ENCODE assay signal across 32 cellular contexts in the genomic region with DNA sequence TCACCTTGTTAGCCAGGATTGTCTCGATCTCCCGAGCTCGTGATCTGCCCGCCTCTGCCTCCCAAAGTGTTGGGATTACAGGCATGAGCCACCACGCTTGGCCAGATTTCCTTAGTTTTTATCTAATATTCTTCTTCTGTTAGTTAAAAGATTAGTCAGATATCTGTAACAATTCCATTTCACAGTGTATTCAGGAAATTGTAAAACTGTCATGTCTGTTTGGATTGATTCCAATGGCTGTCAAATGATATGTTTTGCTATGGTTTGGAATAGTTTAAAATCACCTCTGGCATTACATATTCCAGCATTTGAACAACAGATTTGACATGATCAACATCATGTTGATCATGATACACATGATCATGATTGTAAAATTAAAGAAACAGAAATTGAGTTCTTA.
"Had no signal": no experiment of that assay in that cellular context is flagged by ENCODE, and none has a peak within 500 bp of the region (broad histone marks: within the 10 kb centered on the region; RNA-seq: fewer than 3 reads in every experiment).

No MANE protein-coding gene starts in this region.

- H3K4me1 ChIP-seq: ascending aorta had no signal

- H3K27me3 ChIP-seq: ascending aorta had no signal

- H3K4me3 Mint-ChIP-seq: activated CD4-positive, alpha-beta memory T cell treated with anti-CD3 and anti-CD28 coated beads, Interleukin-2, amount 10 ng/mL, durations not matched to agents 7 days and 5 days; activated CD8-positive, alpha-beta memory T cell treated with anti-CD3 and anti-CD28 coated beads, Interleukin-2, amount 10 ng/mL, durations not matched to agents 7 days and 5 days; activated naive CD8-positive, alpha-beta T cell treated with anti-CD3 and anti-CD28 coated beads, Interleukin-2, amount 10 ng/mL, durations not matched to agents 7 days and 5 days; brain had no signal

- H3K4me1 Mint-ChIP-seq: activated CD4-positive, alpha-beta memory T cell treated with anti-CD3 and anti-CD28 coated beads, Interleukin-2, amount 10 ng/mL, durations not matched to agents 7 days and 5 days; activated CD8-positive, alpha-beta memory T cell treated with anti-CD3 and anti-CD28 coated beads, Interleukin-2, amount 10 ng/mL, durations not matched to agents 7 days and 5 days; activated naive CD8-positive, alpha-beta T cell treated with anti-CD3 and anti-CD28 coated beads, Interleukin-2, amount 10 ng/mL, durations not matched to agents 7 days and 5 days; brain had no signal

- H3K4me3 ChIP-seq: ascending aorta, K562 had no signal

- H3K36me3 Mint-ChIP-seq: activated CD8-positive, alpha-beta memory T cell treated with anti-CD3 and anti-CD28 coated beads, Interleukin-2, amount 10 ng/mL, durations not matched to agents 7 days and 5 days; activated naive CD8-positive, alpha-beta T cell treated with anti-CD3 and anti-CD28 coated beads, Interleukin-2, amount 10 ng/mL, durations not matched to agents 7 days and 5 days; brain had no signal

- H3K27ac Mint-ChIP-seq: activated CD4-positive, alpha-beta memory T cell treated with anti-CD3 and anti-CD28 coated beads, Interleukin-2, amount 10 ng/mL, durations not matched to agents 7 days and 5 days; activated CD8-positive, alpha-beta memory T cell treated with anti-CD3 and anti-CD28 coated beads, Interleukin-2, amount 10 ng/mL, durations not matched to agents 7 days and 5 days; activated naive CD8-positive, alpha-beta T cell treated with anti-CD3 and anti-CD28 coated beads, Interleukin-2, amount 10 ng/mL, durations not matched to agents 7 days and 5 days had no signal

- FAIRE-seq: bronchial epithelial cell, K562 had no signal

- DNase-seq: activated CD4-positive, alpha-beta memory T cell treated with anti-CD3 and anti-CD28 coated beads, Interleukin-2, amount 10 ng/mL, durations not matched to agents 7 days and 5 days; activated CD4-positive, alpha-beta T cell treated with anti-CD3 and anti-CD28 coated beads for 1 hour; activated CD4-positive, alpha-beta T cell treated with anti-CD3 and anti-CD28 coated beads for 48 hours; activated CD4-positive, CD25-positive, alpha-beta regulatory T cell; activated CD8-positive, alpha-beta memory T cell treated with anti-CD3 and anti-CD28 coated beads for 24 hours; activated CD8-positive, alpha-beta memory T cell treated with anti-CD3 and anti-CD28 coated beads, Interleukin-2, amount 10 ng/mL, durations not matched to agents 7 days and 5 days; activated CD8-positive, alpha-beta memory T cell treated with anti-CD3 and anti-CD28 coated beads, Interleukin-2, amount 50 U/mL, for 48 hours; activated effector memory CD4-positive, alpha-beta T cell treated with Interleukin-2 at 50 U/mL for 16 hours; activated naive CD4-positive, alpha-beta T cell treated with anti-CD3 and anti-CD28 coated beads, Interleukin-2, amount 50 U/mL, for 16 hours; activated naive CD8-positive, alpha-beta T cell treated with anti-CD3 and anti-CD28 coated beads, Interleukin-2, amount 10 ng/mL, durations not matched to agents 7 days and 5 days; activated T-cell treated with anti-CD3 and anti-CD28 coated beads, Interleukin-2, amount 50 U/mL, for 48 hours; amygdala; caudate nucleus; NCI-H1092 treated with DMSO at 0.1 percent for 48 hours; NCI-H1417; NCI-H146; NCI-H187; NCI-H2029 treated with DMSO at 0.1 percent for 48 hours; NCI-H2107; NCI-H226; NCI-H524 treated with DMSO at 0.1 percent for 48 hours; NK-92 treated with Interleukin-12 subunit alpha and Interleukin-12 subunit beta, amount 100 ng/mL, for 24 hours; Right ventricle myocardium superior; SW 1271; T-helper 1 cell; T-helper 2 cell; T-helper 9 cell; WERI-Rb-1 had no signal

- H3K27me3 Mint-ChIP-seq: activated CD4-positive, alpha-beta memory T cell treated with anti-CD3 and anti-CD28 coated beads, Interleukin-2, amount 10 ng/mL, durations not matched to agents 7 days and 5 days; activated naive CD8-positive, alpha-beta T cell treated with anti-CD3 and anti-CD28 coated beads, Interleukin-2, amount 10 ng/mL, durations not matched to agents 7 days and 5 days had no signal

- H3K36me3 ChIP-seq: ascending aorta, WERI-Rb-1 had no signal

- ATAC-seq: activated CD8-positive, alpha-beta memory T cell treated with anti-CD3 and anti-CD28 coated beads, Interleukin-2, amount 10 ng/mL, durations not matched to agents 7 days and 5 days; K562 had no signal

- H3K27ac ChIP-seq: ascending aorta, WERI-Rb-1 had no signal

- H3K9me3 ChIP-seq: ascending aorta had no signal

- H3K9me3 Mint-ChIP-seq: activated CD4-positive, alpha-beta memory T cell treated with anti-CD3 and anti-CD28 coated beads, Interleukin-2, amount 10 ng/mL, durations not matched to agents 7 days and 5 days; activated naive CD8-positive, alpha-beta T cell treated with anti-CD3 and anti-CD28 coated beads, Interleukin-2, amount 10 ng/mL, durations not matched to agents 7 days and 5 days; brain had no signal
